In the genomic region with DNA sequence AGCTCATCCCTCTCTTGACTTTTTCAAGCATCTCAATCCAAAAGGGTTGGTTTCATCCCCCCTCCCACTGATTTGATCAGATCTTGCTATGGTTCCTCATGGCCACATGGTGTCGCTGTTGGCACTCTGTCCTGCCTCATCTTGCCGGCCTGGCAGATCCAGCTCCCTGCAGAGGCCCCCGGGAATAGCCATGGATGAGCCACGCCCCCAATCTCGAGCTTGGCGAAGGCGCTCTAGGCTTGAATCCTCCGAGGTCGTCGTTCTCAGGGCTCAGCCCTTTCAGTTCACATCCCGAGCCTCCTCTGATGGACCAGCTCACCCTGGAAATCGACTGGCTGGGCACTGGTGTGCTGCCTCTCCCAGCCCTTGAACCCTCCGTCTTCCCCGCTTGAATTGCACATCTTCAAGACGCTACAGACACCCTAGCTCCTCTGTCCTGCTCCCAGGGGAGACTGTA, we compare ENCODE assay signal across 1 cellular context.
TF ChIP-seq lines count a peak whose summit lies in the region.

No MANE protein-coding gene starts in this region.

TF ChIP-seq in SK-N-SH treated with all-trans-retinoic acid at 6 μM for 48 hours, 23 proteins besides CTCF, POLR2A, EP300 and RAD21 (continued from another document):
- TF ChIP-seq, protein P1, sequence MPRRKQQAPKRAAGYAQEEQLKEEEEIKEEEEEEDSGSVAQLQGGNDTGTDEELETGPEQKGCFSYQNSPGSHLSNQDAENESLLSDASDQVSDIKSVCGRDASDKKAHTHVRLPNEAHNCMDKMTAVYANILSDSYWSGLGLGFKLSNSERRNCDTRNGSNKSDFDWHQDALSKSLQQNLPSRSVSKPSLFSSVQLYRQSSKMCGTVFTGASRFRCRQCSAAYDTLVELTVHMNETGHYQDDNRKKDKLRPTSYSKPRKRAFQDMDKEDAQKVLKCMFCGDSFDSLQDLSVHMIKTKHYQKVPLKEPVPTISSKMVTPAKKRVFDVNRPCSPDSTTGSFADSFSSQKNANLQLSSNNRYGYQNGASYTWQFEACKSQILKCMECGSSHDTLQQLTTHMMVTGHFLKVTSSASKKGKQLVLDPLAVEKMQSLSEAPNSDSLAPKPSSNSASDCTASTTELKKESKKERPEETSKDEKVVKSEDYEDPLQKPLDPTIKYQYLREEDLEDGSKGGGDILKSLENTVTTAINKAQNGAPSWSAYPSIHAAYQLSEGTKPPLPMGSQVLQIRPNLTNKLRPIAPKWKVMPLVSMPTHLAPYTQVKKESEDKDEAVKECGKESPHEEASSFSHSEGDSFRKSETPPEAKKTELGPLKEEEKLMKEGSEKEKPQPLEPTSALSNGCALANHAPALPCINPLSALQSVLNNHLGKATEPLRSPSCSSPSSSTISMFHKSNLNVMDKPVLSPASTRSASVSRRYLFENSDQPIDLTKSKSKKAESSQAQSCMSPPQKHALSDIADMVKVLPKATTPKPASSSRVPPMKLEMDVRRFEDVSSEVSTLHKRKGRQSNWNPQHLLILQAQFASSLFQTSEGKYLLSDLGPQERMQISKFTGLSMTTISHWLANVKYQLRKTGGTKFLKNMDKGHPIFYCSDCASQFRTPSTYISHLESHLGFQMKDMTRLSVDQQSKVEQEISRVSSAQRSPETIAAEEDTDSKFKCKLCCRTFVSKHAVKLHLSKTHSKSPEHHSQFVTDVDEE (CRISPR knock-in tag; IDR thresholded peaks at IDR 0.05): 0 out of 2 replicates have a peak, but pooled peaks have one; percentile 32
TF ChIP-seq in SK-N-SH treated with all-trans-retinoic acid at 6 μM for 48 hours: peak in this region for 2.
